1 cellular context compared by ENCODE assay signal in the genomic region with DNA sequence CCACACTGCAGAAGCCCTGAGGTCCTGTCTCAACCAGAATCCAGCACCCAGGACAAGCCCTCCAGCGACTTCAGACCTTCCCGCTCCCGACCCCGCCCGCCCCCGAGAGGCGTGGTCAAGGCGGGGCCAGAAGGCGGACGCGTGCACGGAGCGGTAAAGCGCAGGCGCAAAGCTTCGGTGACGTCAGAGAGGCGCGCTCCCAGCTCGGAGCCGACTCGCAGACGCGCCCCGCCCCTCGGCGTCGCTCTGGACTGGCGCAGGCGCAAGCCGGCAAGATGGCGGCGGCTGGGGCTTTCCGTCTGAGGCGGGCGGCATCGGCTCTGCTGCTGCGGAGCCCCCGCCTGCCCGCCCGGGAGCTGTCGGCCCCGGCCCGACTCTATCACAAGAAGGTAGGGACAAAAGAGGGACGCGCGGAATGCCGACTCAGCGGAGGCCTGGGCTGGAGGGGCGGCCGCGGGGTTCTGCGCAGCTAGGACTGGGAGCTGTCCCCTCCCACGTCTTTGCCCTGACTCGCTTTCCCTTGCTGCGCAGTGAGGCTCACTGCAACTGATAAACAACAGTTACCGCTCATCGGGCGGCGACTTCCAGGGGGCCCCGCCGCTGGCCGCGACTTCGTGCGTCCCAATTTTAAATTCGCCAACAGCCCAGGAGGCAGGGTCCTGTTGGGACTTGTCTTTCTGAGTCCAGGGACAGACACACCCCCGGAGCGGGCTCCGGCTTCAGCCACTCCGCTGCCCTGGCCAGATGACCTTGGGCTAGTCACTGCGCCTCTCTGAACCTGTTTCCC.
TF ChIP-seq lines count a peak whose summit lies in the region.

ISCU (plus strand) TSS at position 249 of the 787 bp plus-strand sequence; CDS start at position 276, 27 bp downstream.

TF ChIP-seq in K562, 482 proteins besides CTCF, POLR2A, EP300 and RAD21 (continued from another document and continues in another):
- TF ChIP-seq EZH2 (IDR thresholded peaks at IDR 0.05; ENCODE audit: borderline replicate concordance, low read depth, low read length): no peak
- TF ChIP-seq MXI1 (IDR thresholded peaks at IDR 0.05; ENCODE audit: low read depth, low read length): no peak
- TF ChIP-seq NR2C2 (CRISPR knock-in tag; IDR thresholded peaks at IDR 0.05): peak; percentile 35; the same call in 1 of the 2 replicates
- no peak for TF ChIP-seq NR2C2 (tag; IDR thresholded peaks at IDR 0.05)
- peak; percentile 66; the same call in 1 of the 2 replicates for TF ChIP-seq FOXP1 (CRISPR knock-in tag; IDR thresholded peaks at IDR 0.05)
- TF ChIP-seq ZFX (CRISPR knock-in tag; IDR thresholded peaks at IDR 0.05): peak; percentile 67
- TF ChIP-seq BHLHE40 (IDR thresholded peaks at IDR 0.05; ENCODE audit: low read length): peak; percentile 91
- 0 out of 6 replicates have a peak, but pooled peaks of 1 of the 3 experiments have one; percentile 16 for TF ChIP-seq ZBTB11 (CRISPR knock-in tag; IDR thresholded peaks at IDR 0.05)
- peak; percentile 76 for TF ChIP-seq JUNB (CRISPR knock-in tag; conservative IDR thresholded peaks at IDR 0.05)
- TF ChIP-seq CGGBP1 (CRISPR knock-in tag; IDR thresholded peaks at IDR 0.05): 0 out of 2 replicates have a peak, but pooled peaks have one; percentile 53
- TF ChIP-seq ATF1 (CRISPR knock-in tag; IDR thresholded peaks at IDR 0.05): peak; percentile 88
- TF ChIP-seq ATF1 (tag; IDR thresholded peaks at IDR 0.05): peak; percentile 98
- TF ChIP-seq HDAC1 (IDR thresholded peaks at IDR 0.05): peak in 1 of 2 experiments; percentile 77; a peak in 2 of 4 replicates
- TF ChIP-seq SP1 (CRISPR knock-in tag; IDR thresholded peaks at IDR 0.05): peak; percentile 95
- TF ChIP-seq, protein P1, sequence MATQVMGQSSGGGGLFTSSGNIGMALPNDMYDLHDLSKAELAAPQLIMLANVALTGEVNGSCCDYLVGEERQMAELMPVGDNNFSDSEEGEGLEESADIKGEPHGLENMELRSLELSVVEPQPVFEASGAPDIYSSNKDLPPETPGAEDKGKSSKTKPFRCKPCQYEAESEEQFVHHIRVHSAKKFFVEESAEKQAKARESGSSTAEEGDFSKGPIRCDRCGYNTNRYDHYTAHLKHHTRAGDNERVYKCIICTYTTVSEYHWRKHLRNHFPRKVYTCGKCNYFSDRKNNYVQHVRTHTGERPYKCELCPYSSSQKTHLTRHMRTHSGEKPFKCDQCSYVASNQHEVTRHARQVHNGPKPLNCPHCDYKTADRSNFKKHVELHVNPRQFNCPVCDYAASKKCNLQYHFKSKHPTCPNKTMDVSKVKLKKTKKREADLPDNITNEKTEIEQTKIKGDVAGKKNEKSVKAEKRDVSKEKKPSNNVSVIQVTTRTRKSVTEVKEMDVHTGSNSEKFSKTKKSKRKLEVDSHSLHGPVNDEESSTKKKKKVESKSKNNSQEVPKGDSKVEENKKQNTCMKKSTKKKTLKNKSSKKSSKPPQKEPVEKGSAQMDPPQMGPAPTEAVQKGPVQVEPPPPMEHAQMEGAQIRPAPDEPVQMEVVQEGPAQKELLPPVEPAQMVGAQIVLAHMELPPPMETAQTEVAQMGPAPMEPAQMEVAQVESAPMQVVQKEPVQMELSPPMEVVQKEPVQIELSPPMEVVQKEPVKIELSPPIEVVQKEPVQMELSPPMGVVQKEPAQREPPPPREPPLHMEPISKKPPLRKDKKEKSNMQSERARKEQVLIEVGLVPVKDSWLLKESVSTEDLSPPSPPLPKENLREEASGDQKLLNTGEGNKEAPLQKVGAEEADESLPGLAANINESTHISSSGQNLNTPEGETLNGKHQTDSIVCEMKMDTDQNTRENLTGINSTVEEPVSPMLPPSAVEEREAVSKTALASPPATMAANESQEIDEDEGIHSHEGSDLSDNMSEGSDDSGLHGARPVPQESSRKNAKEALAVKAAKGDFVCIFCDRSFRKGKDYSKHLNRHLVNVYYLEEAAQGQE (CRISPR knock-in tag; IDR thresholded peaks at IDR 0.05; ENCODE audit: low read depth): 0 out of 2 replicates have a peak, but pooled peaks have one; percentile 56
- no peak for TF ChIP-seq ZSCAN29 (IDR thresholded peaks at IDR 0.05)
- TF ChIP-seq NCOA1 (IDR thresholded peaks at IDR 0.05; ENCODE audit: low read depth): 0 out of 2 replicates have a peak, but pooled peaks have one; percentile 5
- peak in 1 of 2 experiments; percentile 1; a peak in 1 of 4 replicates for TF ChIP-seq FOXA3 (CRISPR knock-in tag; conservative IDR thresholded peaks at IDR 0.05 in 1 of 2, IDR thresholded peaks at IDR 0.05 in 1 of 2)
- peak; percentile 75 for TF ChIP-seq POLR2B (IDR thresholded peaks at IDR 0.05; ENCODE audit: low read depth, partially characterized antibody)
- no peak for TF ChIP-seq CBX2 (IDR thresholded peaks at IDR 0.05; ENCODE audit: insufficient read depth, low read length, poor library complexity, severe bottlenecking)
- no peak for TF ChIP-seq ELF4 (CRISPR knock-in tag; IDR thresholded peaks at IDR 0.05)
- TF ChIP-seq DMBX1 (CRISPR knock-in tag; IDR thresholded peaks at IDR 0.05; ENCODE audit: borderline replicate concordance): no peak
- TF ChIP-seq, protein P2, sequence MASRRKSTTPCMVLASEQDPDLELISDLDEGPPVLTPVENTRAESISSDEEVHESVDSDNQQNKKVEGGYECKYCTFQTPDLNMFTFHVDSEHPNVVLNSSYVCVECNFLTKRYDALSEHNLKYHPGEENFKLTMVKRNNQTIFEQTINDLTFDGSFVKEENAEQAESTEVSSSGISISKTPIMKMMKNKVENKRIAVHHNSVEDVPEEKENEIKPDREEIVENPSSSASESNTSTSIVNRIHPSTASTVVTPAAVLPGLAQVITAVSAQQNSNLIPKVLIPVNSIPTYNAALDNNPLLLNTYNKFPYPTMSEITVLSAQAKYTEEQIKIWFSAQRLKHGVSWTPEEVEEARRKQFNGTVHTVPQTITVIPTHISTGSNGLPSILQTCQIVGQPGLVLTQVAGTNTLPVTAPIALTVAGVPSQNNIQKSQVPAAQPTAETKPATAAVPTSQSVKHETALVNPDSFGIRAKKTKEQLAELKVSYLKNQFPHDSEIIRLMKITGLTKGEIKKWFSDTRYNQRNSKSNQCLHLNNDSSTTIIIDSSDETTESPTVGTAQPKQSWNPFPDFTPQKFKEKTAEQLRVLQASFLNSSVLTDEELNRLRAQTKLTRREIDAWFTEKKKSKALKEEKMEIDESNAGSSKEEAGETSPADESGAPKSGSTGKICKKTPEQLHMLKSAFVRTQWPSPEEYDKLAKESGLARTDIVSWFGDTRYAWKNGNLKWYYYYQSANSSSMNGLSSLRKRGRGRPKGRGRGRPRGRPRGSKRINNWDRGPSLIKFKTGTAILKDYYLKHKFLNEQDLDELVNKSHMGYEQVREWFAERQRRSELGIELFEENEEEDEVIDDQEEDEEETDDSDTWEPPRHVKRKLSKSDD (conservative IDR thresholded peaks at IDR 0.05; ENCODE audit: low read length): peak; percentile 72; the same call in 1 of the 2 replicates
- peak; percentile 97 for TF ChIP-seq POLR2G (IDR thresholded peaks at IDR 0.05; ENCODE audit: low read depth, low read length)
- TF ChIP-seq, protein P3, sequence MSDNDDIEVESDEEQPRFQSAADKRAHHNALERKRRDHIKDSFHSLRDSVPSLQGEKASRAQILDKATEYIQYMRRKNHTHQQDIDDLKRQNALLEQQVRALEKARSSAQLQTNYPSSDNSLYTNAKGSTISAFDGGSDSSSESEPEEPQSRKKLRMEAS (CRISPR knock-in tag; IDR thresholded peaks at IDR 0.05): peak; percentile 88; the same call in 1 of the 2 replicates
- TF ChIP-seq KDM2B (CRISPR knock-in tag; IDR thresholded peaks at IDR 0.05): 0 out of 2 replicates have a peak, but pooled peaks have one; percentile 19
- TF ChIP-seq, protein P4, sequence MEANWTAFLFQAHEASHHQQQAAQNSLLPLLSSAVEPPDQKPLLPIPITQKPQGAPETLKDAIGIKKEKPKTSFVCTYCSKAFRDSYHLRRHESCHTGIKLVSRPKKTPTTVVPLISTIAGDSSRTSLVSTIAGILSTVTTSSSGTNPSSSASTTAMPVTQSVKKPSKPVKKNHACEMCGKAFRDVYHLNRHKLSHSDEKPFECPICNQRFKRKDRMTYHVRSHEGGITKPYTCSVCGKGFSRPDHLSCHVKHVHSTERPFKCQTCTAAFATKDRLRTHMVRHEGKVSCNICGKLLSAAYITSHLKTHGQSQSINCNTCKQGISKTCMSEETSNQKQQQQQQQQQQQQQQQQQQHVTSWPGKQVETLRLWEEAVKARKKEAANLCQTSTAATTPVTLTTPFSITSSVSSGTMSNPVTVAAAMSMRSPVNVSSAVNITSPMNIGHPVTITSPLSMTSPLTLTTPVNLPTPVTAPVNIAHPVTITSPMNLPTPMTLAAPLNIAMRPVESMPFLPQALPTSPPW (CRISPR knock-in tag; IDR thresholded peaks at IDR 0.05): peak; percentile 72
- TF ChIP-seq GTF2B (IDR thresholded peaks at IDR 0.05; ENCODE audit: extremely low read depth, insufficient read length): no peak
- TF ChIP-seq, protein P5, sequence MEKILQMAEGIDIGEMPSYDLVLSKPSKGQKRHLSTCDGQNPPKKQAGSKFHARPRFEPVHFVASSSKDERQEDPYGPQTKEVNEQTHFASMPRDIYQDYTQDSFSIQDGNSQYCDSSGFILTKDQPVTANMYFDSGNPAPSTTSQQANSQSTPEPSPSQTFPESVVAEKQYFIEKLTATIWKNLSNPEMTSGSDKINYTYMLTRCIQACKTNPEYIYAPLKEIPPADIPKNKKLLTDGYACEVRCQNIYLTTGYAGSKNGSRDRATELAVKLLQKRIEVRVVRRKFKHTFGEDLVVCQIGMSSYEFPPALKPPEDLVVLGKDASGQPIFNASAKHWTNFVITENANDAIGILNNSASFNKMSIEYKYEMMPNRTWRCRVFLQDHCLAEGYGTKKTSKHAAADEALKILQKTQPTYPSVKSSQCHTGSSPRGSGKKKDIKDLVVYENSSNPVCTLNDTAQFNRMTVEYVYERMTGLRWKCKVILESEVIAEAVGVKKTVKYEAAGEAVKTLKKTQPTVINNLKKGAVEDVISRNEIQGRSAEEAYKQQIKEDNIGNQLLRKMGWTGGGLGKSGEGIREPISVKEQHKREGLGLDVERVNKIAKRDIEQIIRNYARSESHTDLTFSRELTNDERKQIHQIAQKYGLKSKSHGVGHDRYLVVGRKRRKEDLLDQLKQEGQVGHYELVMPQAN (IDR thresholded peaks at IDR 0.05; ENCODE audit: borderline replicate concordance): peak; percentile 78
- peak; percentile 52; the same call in 1 of the 2 replicates for TF ChIP-seq JUN (IDR thresholded peaks at IDR 0.05; ENCODE audit: borderline replicate concordance, low read depth, low read length)
- peak; percentile 70; the same call in 1 of the 2 replicates for TF ChIP-seq JUN (CRISPR knock-in tag; IDR thresholded peaks at IDR 0.05; ENCODE audit: borderline replicate concordance)
- TF ChIP-seq KDM5B (IDR thresholded peaks at IDR 0.05; ENCODE audit: insufficient replicate concordance, low read depth, low read length): peak; percentile 91
- TF ChIP-seq FIP1L1 (IDR thresholded peaks at IDR 0.05; ENCODE audit: low read depth, low read length, poor library complexity, severe bottlenecking): peak; percentile 83
- peak; percentile 23; the same call in 1 of the 2 replicates for TF ChIP-seq E2F5 (CRISPR knock-in tag; IDR thresholded peaks at IDR 0.05)
- peak; percentile 19 for TF ChIP-seq POLR2AphosphoS5 (IDR thresholded peaks at IDR 0.05; ENCODE audit: control insufficient read depth, insufficient read depth, low read depth, low read length)
- TF ChIP-seq MTA3 (IDR thresholded peaks at IDR 0.05; ENCODE audit: borderline replicate concordance): peak; percentile 46; the same call in 1 of the 2 replicates
- 0 out of 2 replicates have a peak, but pooled peaks have one; percentile 69 for TF ChIP-seq PHB (CRISPR knock-in tag; IDR thresholded peaks at IDR 0.05)
- TF ChIP-seq ZNF282 (CRISPR knock-in tag; IDR thresholded peaks at IDR 0.05): no peak
- TF ChIP-seq CTBP1 (IDR thresholded peaks at IDR 0.05; ENCODE audit: borderline replicate concordance): peak; percentile 50; the same call in 1 of the 2 replicates
- peak in 1 of 2 experiments; percentile 66; a peak in 1 of 4 replicates for TF ChIP-seq TBL1XR1 (IDR thresholded peaks at IDR 0.05; ENCODE audit: low read length in 2 of 2)
- peak; percentile 74 for TF ChIP-seq MEIS2 (IDR thresholded peaks at IDR 0.05; ENCODE audit: partially characterized antibody)
- peak; percentile 34 to 83; a peak in 2 of 4 replicates for TF ChIP-seq SIN3A (IDR thresholded peaks at IDR 0.05; ENCODE audit: borderline replicate concordance in 2 of 2, control insufficient read depth in 1 of 2, low read depth in 2 of 2, low read length in 2 of 2)
